ENCODE assay signal across 16 cellular contexts in genomic region chr10:77413231-77413630, GRCh38.
DNase-seq lines count a peak whose midpoint lies in the region; ATAC-seq and TF ChIP-seq lines count a peak whose summit lies in the region.
"Had no signal": no experiment of that assay in that cellular context is flagged by ENCODE, and none has a peak within 500 bp of the region (broad histone marks: within the 10 kb centered on the region; RNA-seq: fewer than 3 reads in every experiment).

No MANE protein-coding gene starts in this region.

- H3K27me3 ChIP-seq in gastroesophageal sphincter (no peaks in the 10 kb centered on the region), tibial artery (no peaks in the 10 kb centered on the region), suprapubic skin (peaks cover 25% of the 10 kb centered on the region)
- H3K27me3 ChIP-seq: SJCRH30 had no signal

- DNase-seq in HFFc6 (no peak), tibial artery (no peak), erythroblast (lab: John Stamatoyannopoulos, UW) (no peak), suprapubic skin (ENCODE audit: low spot score in 2 of 2) (no peak), SHP77 (lab: John Stamatoyannopoulos, UW) (no peak)
- DNase-seq: KBM-7, MM.1S, NCI-H1048, NCI-H1436, NCI-H1930, SJCRH30 had no signal

- TF ChIP-seq CTCF in HFFc6 (IDR thresholded peaks at IDR 0.05) (no peak), VCaP (conservative IDR thresholded peaks at IDR 0.05) (no peak), gastroesophageal sphincter (IDR thresholded peaks at IDR 0.05) (no peak), tibial artery (IDR thresholded peaks at IDR 0.05) (no peak), suprapubic skin (IDR thresholded peaks at IDR 0.05) (no peak)

- 40% methylated on average over 1 of the region's 7 CpGs; no CpG with 5 or more reads in 1 of the 2 donors for WGBS in gastroesophageal sphincter (ENCODE audit: low coverage in 1 of 2), 2 donors
- WGBS in suprapubic skin = 91% methylated on average over 7 of the region's 7 CpGs

- intact Hi-C loops in tibial artery (cut with DNase I; ENCODE audit: low total_unique reads) = no loop called here

- H3K9me3 Mint-ChIP-seq in HFFc6 = no peaks in the 10 kb centered on the region

- H3K4me1 ChIP-seq in gastroesophageal sphincter = peaks cover 12 to 100% (median 16%) of the 10 kb centered on the region in 3 donors
- peaks cover 0 to 95% (median 80%) of the 10 kb centered on the region in 4 donors for H3K4me1 ChIP-seq in tibial artery
- peaks cover 16% of the 10 kb centered on the region for H3K4me1 ChIP-seq in suprapubic skin

- peak overlapping the region; percentile 42 for H3K27ac Mint-ChIP-seq in HFFc6

- H3K36me3 ChIP-seq in gastroesophageal sphincter (no peaks in the 10 kb centered on the region), tibial artery (no peaks in the 10 kb centered on the region), suprapubic skin (no peaks in the 10 kb centered on the region)
- H3K36me3 ChIP-seq: SJCRH30 had no signal

- H3K27me3 Mint-ChIP-seq in HFFc6 (ENCODE audit: insufficient read depth) = no peaks in the 10 kb centered on the region

- TF ChIP-seq POLR2A in gastroesophageal sphincter (IDR thresholded peaks at IDR 0.05) (no peak), erythroblast (IDR thresholded peaks at IDR 0.05; ENCODE audit: low read length) (no peak), suprapubic skin (IDR thresholded peaks at IDR 0.05) (no peak)

- no peak overlapping the region for H3K4me3 ChIP-seq in gastroesophageal sphincter
- H3K4me3 ChIP-seq in tibial artery = no peak overlapping the region
- H3K4me3 ChIP-seq in suprapubic skin = no peak overlapping the region
- H3K4me3 ChIP-seq: SJCRH30 had no signal

- peaks cover 3% of the 10 kb centered on the region; the same call in 1 of the 2 replicates for H3K36me3 Mint-ChIP-seq in HFFc6 (ENCODE audit: low read depth)

- H3K4me3 Mint-ChIP-seq in HFFc6 = no peak overlapping the region

- H3K27ac ChIP-seq in VCaP = peak overlapping the region; percentile 48
- peak overlapping the region in 3 of 4 donors; percentile 56 to 76 (median 72) for H3K27ac ChIP-seq in gastroesophageal sphincter
- H3K27ac ChIP-seq in tibial artery = peak overlapping the region; percentile 93 to 94
- H3K27ac ChIP-seq in suprapubic skin = no peak overlapping the region
- H3K27ac ChIP-seq: C4-2B, HL-60, SJCRH30 had no signal

- H3K4me1 Mint-ChIP-seq in HFFc6 (ENCODE audit: low read depth) = peaks cover 83% of the 10 kb centered on the region

- H3K9me3 ChIP-seq in gastroesophageal sphincter (no peaks in the 10 kb centered on the region), tibial artery (no peaks in the 10 kb centered on the region), suprapubic skin (no peaks in the 10 kb centered on the region)
- H3K9me3 ChIP-seq: SJCRH30 had no signal

- no peak for TF ChIP-seq EP300 in gastroesophageal sphincter (IDR thresholded peaks at IDR 0.05)
- no peak for TF ChIP-seq EP300 in suprapubic skin (IDR thresholded peaks at IDR 0.05)

- no peak for ATAC-seq in gastroesophageal sphincter
- ATAC-seq: HepG2 had no signal
